Comparison of ENCODE assay signal across 1 cellular context in the genomic region with DNA sequence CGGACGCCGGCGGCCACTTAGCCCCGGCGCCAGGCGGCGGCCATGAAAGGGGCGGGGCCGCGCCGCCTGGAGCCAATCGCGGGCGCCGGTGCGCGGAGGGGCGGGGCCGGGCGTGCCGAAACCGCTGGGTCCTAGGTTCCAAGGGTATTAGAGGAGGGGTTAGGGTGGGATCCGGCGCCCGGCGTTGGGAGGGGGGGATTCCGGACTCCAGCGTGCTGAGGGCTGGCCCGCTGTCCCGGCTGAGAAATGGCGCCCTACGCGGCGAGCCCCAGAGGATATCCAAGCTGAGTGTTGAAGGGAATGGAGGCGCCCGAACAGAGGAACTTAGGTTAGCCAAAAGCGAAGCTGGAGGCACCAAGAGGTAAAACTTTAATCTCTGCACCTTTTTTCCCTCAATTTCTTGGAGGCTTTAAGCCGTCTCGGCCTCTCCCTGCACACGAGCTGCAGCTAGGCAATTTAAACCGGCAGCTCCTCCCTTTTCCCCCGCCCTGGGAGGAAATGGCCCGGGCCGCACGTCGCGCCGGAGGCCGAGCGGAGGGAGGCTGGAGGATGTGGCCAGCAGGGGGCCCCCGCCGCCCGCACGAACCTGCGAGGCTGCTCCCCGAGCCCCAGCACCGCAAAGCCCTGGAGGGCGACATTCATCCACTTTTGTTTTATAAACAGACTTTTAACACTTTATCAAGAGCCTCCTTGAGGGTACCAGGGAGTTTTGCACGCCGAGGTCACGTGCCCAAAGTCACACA.
TF ChIP-seq lines count a peak whose summit lies in the region.

A gene with protein sequence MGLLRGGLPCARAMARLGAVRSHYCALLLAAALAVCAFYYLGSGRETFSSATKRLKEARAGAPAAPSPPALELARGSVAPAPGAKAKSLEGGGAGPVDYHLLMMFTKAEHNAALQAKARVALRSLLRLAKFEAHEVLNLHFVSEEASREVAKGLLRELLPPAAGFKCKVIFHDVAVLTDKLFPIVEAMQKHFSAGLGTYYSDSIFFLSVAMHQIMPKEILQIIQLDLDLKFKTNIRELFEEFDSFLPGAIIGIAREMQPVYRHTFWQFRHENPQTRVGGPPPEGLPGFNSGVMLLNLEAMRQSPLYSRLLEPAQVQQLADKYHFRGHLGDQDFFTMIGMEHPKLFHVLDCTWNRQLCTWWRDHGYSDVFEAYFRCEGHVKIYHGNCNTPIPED (minus strand): TSS at position 44 of the 743 bp plus-strand sequence. CDS start 101 bp downstream, outside the sequence.

TF ChIP-seq in IMR-90, 13 proteins besides CTCF, POLR2A, EP300 and RAD21 (continued from another document):
- TF ChIP-seq, protein P1, sequence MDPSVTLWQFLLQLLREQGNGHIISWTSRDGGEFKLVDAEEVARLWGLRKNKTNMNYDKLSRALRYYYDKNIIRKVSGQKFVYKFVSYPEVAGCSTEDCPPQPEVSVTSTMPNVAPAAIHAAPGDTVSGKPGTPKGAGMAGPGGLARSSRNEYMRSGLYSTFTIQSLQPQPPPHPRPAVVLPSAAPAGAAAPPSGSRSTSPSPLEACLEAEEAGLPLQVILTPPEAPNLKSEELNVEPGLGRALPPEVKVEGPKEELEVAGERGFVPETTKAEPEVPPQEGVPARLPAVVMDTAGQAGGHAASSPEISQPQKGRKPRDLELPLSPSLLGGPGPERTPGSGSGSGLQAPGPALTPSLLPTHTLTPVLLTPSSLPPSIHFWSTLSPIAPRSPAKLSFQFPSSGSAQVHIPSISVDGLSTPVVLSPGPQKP (IDR thresholded peaks at IDR 0.05; ENCODE audit: borderline replicate concordance, low read depth, low read length): no peak
- no peak for TF ChIP-seq MAFK (IDR thresholded peaks at IDR 0.05; ENCODE audit: low read depth, low read length)
